ENCODE assay signal across 9 cellular contexts in the genomic region with DNA sequence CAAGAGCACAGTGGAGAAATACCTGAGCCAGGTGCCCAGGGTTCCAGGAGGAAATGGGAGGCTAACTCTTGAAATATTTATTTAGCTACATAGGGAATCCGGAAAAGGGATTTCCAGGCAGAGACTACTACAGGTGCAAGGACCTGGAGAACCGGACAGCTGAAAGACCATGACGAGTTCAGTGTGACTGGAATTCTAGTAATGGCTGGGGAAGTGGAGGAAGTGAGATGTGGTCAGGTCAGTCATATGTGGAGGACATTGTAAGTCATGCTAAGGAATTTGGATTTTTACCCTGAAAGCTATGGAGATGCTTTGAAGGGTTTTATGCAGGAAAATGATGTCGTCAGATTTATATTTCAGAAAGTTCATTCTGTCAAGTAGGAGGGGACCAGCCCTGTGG. TPM values are rescaled to one million over a fixed set of nuclear protein-coding genes. Genes with fewer than 3 reads are reported as not detected.
DNase-seq lines count a peak whose midpoint lies in the region; ATAC-seq, FAIRE-seq and TF ChIP-seq lines count a peak whose summit lies in the region.
"Had no signal": no experiment of that assay in that cellular context is flagged by ENCODE, and none has a peak within 500 bp of the region (broad histone marks: within the 10 kb centered on the region; RNA-seq: fewer than 3 reads in every experiment).

No MANE protein-coding gene starts in this region.

- peaks cover 62% of the 10 kb centered on the region for H3K4me1 Mint-ChIP-seq in osteocyte (ENCODE audit: unreplicated experiment)

- H3K9me3 ChIP-seq in PC-3 (ENCODE audit: low read length) (no peaks in the 10 kb centered on the region), H1 (ENCODE audit: insufficient read depth in 2 of 2, low read depth in 1 of 2, low read length in 1 of 2) (no peaks in the 10 kb centered on the region)

- POLR2A ChIA-PET in PC-3 (lab: Charles Lee; ENCODE audit: unreplicated experiment): no interaction called here
- POLR2A ChIA-PET in H1 (lab: Charles Lee; ENCODE audit: partially characterized antibody): interaction anchor here (2.8 kb wide), 1 partner anchor 11 kb away, joined by 7 read pairs; no protein-coding TSS in a partner anchor

- no peak overlapping the region for H3K27ac ChIP-seq in PC-3 (ENCODE audit: low read length)
- H3K27ac ChIP-seq in H1 (ENCODE audit: low read depth, low read length): no peak overlapping the region

- no peak overlapping the region for H4K8ac ChIP-seq in H1 (ENCODE audit: extremely low read depth, insufficient read depth, low read length)

- no peak for TF ChIP-seq POLR2A in H1 (IDR thresholded peaks at IDR 0.05; ENCODE audit: control extremely low read depth in 1 of 2, low read depth in 2 of 2, low read length in 2 of 2)

- H2BK12ac ChIP-seq in H1 (ENCODE audit: low read depth, low read length): no peak overlapping the region

- H3K23me2 ChIP-seq in H1 (ENCODE audit: low read depth, low read length): peaks cover 4% of the 10 kb centered on the region

- H2AK5ac ChIP-seq in H1 (ENCODE audit: low read depth, low read length): no peak overlapping the region

- H3K36me3 Mint-ChIP-seq in osteocyte (ENCODE audit: unreplicated experiment): peaks cover 10% of the 10 kb centered on the region

- H2BK20ac ChIP-seq in H1 (ENCODE audit: low read length): no peak overlapping the region

- H3K9me3 Mint-ChIP-seq in osteocyte (ENCODE audit: unreplicated experiment): no peaks in the 10 kb centered on the region

- no peak overlapping the region for H2BK5ac ChIP-seq in H1 (ENCODE audit: low read depth, low read length)

- no peaks in the 10 kb centered on the region for H3F3A ChIP-seq in PC-3 (ENCODE audit: low read length, unreplicated experiment)

- H3K4me3 ChIP-seq in PC-3 (ENCODE audit: low read length): peak overlapping the region; percentile 99
- H3K4me3 ChIP-seq in H1 (ENCODE audit: extremely low read depth in 1 of 4, insufficient read depth in 2 of 4, low read depth in 3 of 4, low read length in 4 of 4): 0 out of 8 replicates have a peak overlapping the region, but pooled peaks of 1 of the 4 experiments have one; percentile 79

- no peak overlapping the region for H4K5ac ChIP-seq in H1 (ENCODE audit: insufficient read length, low read depth, low read length)

- H3K4ac ChIP-seq in H1 (replicated peaks; ENCODE audit: insufficient read length, low read depth, low read length): no peak overlapping the region

- TF ChIP-seq EP300 in H1 (IDR thresholded peaks at IDR 0.05; ENCODE audit: borderline replicate concordance in 1 of 2, low read depth in 2 of 2, low read length in 2 of 2): no peak

- no peaks in the 10 kb centered on the region for H3K27me3 Mint-ChIP-seq in osteocyte (ENCODE audit: unreplicated experiment)

- peaks cover 32% of the 10 kb centered on the region; the same call in 1 of the 2 replicates for H4K20me1 ChIP-seq in PC-3 (ENCODE audit: low read length)
- H4K20me1 ChIP-seq in H1 (replicated peaks in 1 of 2; ENCODE audit: control insufficient read depth in 1 of 2, insufficient read depth in 2 of 2, low read length in 2 of 2): peaks cover 0 to 14% of the 10 kb centered on the region in 2 experiments

- no peak for TF ChIP-seq CTCF in PC-3 (conservative IDR thresholded peaks at IDR 0.05; ENCODE audit: low read depth, low read length)
- TF ChIP-seq CTCF in H1 (IDR thresholded peaks at IDR 0.05; ENCODE audit: control extremely low read depth in 1 of 3, insufficient read depth in 1 of 3, low read depth in 1 of 3, low read length in 3 of 3): no peak
- no peak for TF ChIP-seq CTCF in osteocyte (IDR thresholded peaks at IDR 0.05)

- WGBS in H1 (ENCODE audit: extremely low coverage in 1 of 2, insufficient coverage in 1 of 2, insufficient read length in 1 of 2, insufficient replicate concordance in 2 of 2, low coverage in 1 of 2, low lambda C conversion rate in 2 of 2, missing lambda C conversion rate in 1 of 2), 2 experiments: 93% methylated on average over 4 of the region's 4 CpGs; no CpG with 5 or more reads in 1 of the 2 experiments

- H3K4me3 Mint-ChIP-seq in osteocyte (ENCODE audit: unreplicated experiment): peak overlapping the region; percentile 98

- no peak overlapping the region for H3K23ac ChIP-seq in H1 (ENCODE audit: insufficient read length)

- peaks cover 24% of the 10 kb centered on the region for H3K4me1 ChIP-seq in PC-3 (ENCODE audit: insufficient read depth, low read length)
- H3K4me1 ChIP-seq in H1 (replicated peaks in 1 of 4; ENCODE audit: control insufficient read depth in 3 of 4, insufficient read depth in 4 of 4, low read length in 3 of 4): peaks cover 3 to 7% (median 3%) of the 10 kb centered on the region in 4 experiments; a peak in 4 of 7 replicates

- H2AFZ ChIP-seq in PC-3 (ENCODE audit: low read length) (no peak overlapping the region), H1 (ENCODE audit: low read length) (no peak overlapping the region)

- intact Hi-C loops in PC-3 (cut with micrococcal nuclease): no loop called here

- no peak for TF ChIP-seq RAD21 in H1 (IDR thresholded peaks at IDR 0.05 in 1 of 2, conservative IDR thresholded peaks at IDR 0.05 in 1 of 2; ENCODE audit: low read depth in 2 of 2, low read length in 2 of 2)

- CTCF ChIA-PET in PC-3 (lab: Charles Lee): no interaction called here
- CTCF ChIA-PET in H1 (lab: Charles Lee; ENCODE audit: partially characterized antibody): interaction anchor here (1.0 to 1.2 kb wide), 4 partner anchors 16 to 123 kb away, joined by 3 to 5 read pairs (median 4); no protein-coding TSS in a partner anchor

- no peak overlapping the region for H2BK120ac ChIP-seq in H1 (replicated peaks; ENCODE audit: low read depth, low read length)

- no peak overlapping the region for H4K91ac ChIP-seq in H1 (replicated peaks; ENCODE audit: insufficient read length, low read length)

- no peak overlapping the region for H3K14ac ChIP-seq in H1 (ENCODE audit: insufficient read length)

- H3K27me3 ChIP-seq in PC-3 (ENCODE audit: low read length): no peaks in the 10 kb centered on the region
- H3K27me3 ChIP-seq in H1 (replicated peaks in 1 of 4; ENCODE audit: control insufficient read depth in 3 of 4, extremely low read depth in 1 of 4, insufficient read depth in 3 of 4, low read length in 3 of 4): no peaks in the 10 kb centered on the region

- DNase-seq in EH (ENCODE audit: low read depth) (peak; percentile 71), PC-3 (peak; percentile 32), H1 (ENCODE audit: low read depth in 1 of 2, low spot score in 2 of 2) (no peak), osteocyte (ENCODE audit: extremely low spot score, unreplicated experiment) (no peak), nucleus accumbens (lab: John Stamatoyannopoulos, UW) (no peak), NCI-H82 (lab: John Stamatoyannopoulos, UW) (no peak)
- DNase-seq in activated effector memory CD4-positive, alpha-beta T cell treated with Interleukin-2 at 50 U/mL for 16 hours: no peak
- DNase-seq in activated effector memory CD4-positive, alpha-beta T cell treated with anti-CD3 and anti-CD28 coated beads, Interleukin-2, amount 50 U/mL, for 16 hours: no peak
- DNase-seq: NCI-H146 had no signal

- BruUV-seq in PC-3 (replicated peaks; lab: Mats Ljungman, UMichigan): no TSS peak

- H2BK15ac ChIP-seq in H1 (ENCODE audit: low read length): no peak overlapping the region

- H3K36me3 ChIP-seq in PC-3 (ENCODE audit: low read depth, low read length) (peaks cover 19% of the 10 kb centered on the region), H1 (ENCODE audit: control insufficient read depth in 2 of 4, insufficient read depth in 4 of 4, low read length in 3 of 4) (peaks cover 0 to 4% (median 0%) of the 10 kb centered on the region in 4 experiments; a peak in 2 of 8 replicates)

- H3K79me1 ChIP-seq in H1 (ENCODE audit: low read depth, low read length): peaks cover 5% of the 10 kb centered on the region

- H3K4me2 ChIP-seq in PC-3 (ENCODE audit: low read length) (peak overlapping the region; percentile 98), H1 (ENCODE audit: insufficient read depth in 1 of 2, low read depth in 2 of 2, low read length in 2 of 2) (peak overlapping the region; percentile 75 to 85; a peak in 1 of 4 replicates)

- H3K56ac ChIP-seq in H1 (replicated peaks; ENCODE audit: insufficient read length, low read depth, low read length): no peak overlapping the region

- H3K27ac Mint-ChIP-seq in osteocyte (ENCODE audit: unreplicated experiment): peak overlapping the region; percentile 42

- no peak overlapping the region for H3K18ac ChIP-seq in H1 (ENCODE audit: extremely low read depth, low read length)

- H3K9me2 ChIP-seq in PC-3 (replicated peaks; ENCODE audit: low read length): no peaks in the 10 kb centered on the region

- ATAC-seq in PC-3: no peak

- no peak for FAIRE-seq in H1 (lab: Jason Lieb, UNC)

- H3K9ac ChIP-seq in PC-3 (ENCODE audit: low read length): no peak overlapping the region; the same call in 1 of the 2 replicates
- H3K9ac ChIP-seq in H1 (replicated peaks in 1 of 4; ENCODE audit: extremely low read depth in 1 of 4, low read depth in 3 of 4, low read length in 3 of 4): no peak overlapping the region

- peaks cover 68% of the 10 kb centered on the region for H3K79me2 ChIP-seq in PC-3 (ENCODE audit: low read length)
- peaks cover 22 to 64% of the 10 kb centered on the region in 2 experiments for H3K79me2 ChIP-seq in H1 (ENCODE audit: control insufficient read depth in 1 of 2, insufficient read depth in 2 of 2, low read length in 2 of 2)

RNA-seq across cellular contexts. Expression of a gene that starts 1.8 kb away (rescaled TPM):
- 214 and 243 TPM in 2 replicates for total RNA-seq in PC-3 (2014; rRNA removed)
- total RNA-seq in H1 (2021; fragmentation: NEBNext Ultra II Directional; extraction: Animal tissue kit (Norgen Biotek cat#: 25700)): 274 and 295 TPM in 2 replicates
- polyA plus RNA-seq in H1 (2011; rRNA removed): 94.5 and 140 TPM in 2 replicates
- polyA plus RNA-seq in H1 (2011; cell fraction: cytosol; rRNA removed): 156 TPM
- 89.4 TPM for polyA plus RNA-seq in H1 (2011; cell fraction: nucleus; rRNA removed)
- 209 to 252 TPM (median 215 TPM) in 4 replicates for polyA plus RNA-seq in H1 (2012, experiment 1 of 2)
- polyA plus RNA-seq in H1 (2012, experiment 2 of 2): 43.4 TPM
- 215 TPM for polyA plus RNA-seq in H1 (2013, experiment 1 of 2)
- 209 TPM for polyA plus RNA-seq in H1 (2013, experiment 2 of 2)
- 180 and 198 TPM in 2 replicates for polyA minus RNA-seq in H1 (2011; rRNA and poly(A)+ RNA removed)
- polyA minus RNA-seq in H1 (2011; cell fraction: cytosol; rRNA and poly(A)+ RNA removed): 93.9 TPM
- 77.0 TPM for polyA minus RNA-seq in H1 (2011; cell fraction: nucleus; rRNA and poly(A)+ RNA removed)
- 367 and 376 TPM in 2 replicates for total RNA-seq in osteocyte

RNA-seq across cellular contexts. Expression of a gene that starts 54.7 kb away (rescaled TPM):
- total RNA-seq in PC-3 (2014; rRNA removed) (63.9 and 72.9 TPM in 2 replicates), osteocyte (62.6 and 72.1 TPM in 2 replicates)
- total RNA-seq in H1 (2021; fragmentation: NEBNext Ultra II Directional; extraction: Animal tissue kit (Norgen Biotek cat#: 25700)): 141 and 150 TPM in 2 replicates
- 38.8 and 77.1 TPM in 2 replicates for polyA plus RNA-seq in H1 (2011; rRNA removed)
- polyA plus RNA-seq in H1 (2011; cell fraction: cytosol; rRNA removed): 56.0 TPM
- polyA plus RNA-seq in H1 (2011; cell fraction: nucleus; rRNA removed): 62.0 TPM
- polyA plus RNA-seq in H1 (2012, experiment 1 of 2): 118 to 158 TPM (median 141 TPM) in 4 replicates
- polyA plus RNA-seq in H1 (2012, experiment 2 of 2): 25.5 TPM
- polyA plus RNA-seq in H1 (2013, experiment 1 of 2): 251 TPM
- 317 TPM for polyA plus RNA-seq in H1 (2013, experiment 2 of 2)
- polyA minus RNA-seq in H1 (2011; rRNA and poly(A)+ RNA removed): 134 and 143 TPM in 2 replicates
- 47.7 TPM for polyA minus RNA-seq in H1 (2011; cell fraction: cytosol; rRNA and poly(A)+ RNA removed)
- polyA minus RNA-seq in H1 (2011; cell fraction: nucleus; rRNA and poly(A)+ RNA removed): 34.6 TPM

Comparison
In these comparisons a context has a peak if more than half of its experiments do, and no peak if none do; other contexts are left out.
1. DNase-seq: peak in EH (single experiment) and PC-3 (single experiment); none in H1 (0 of 2), osteocyte (single experiment), activated effector memory CD4-positive, alpha-beta T cell treated with Interleukin-2 at 50 U/mL for 16 hours (single experiment), nucleus accumbens (0 of 56), activated effector memory CD4-positive, alpha-beta T cell treated with anti-CD3 and anti-CD28 coated beads, Interleukin-2, amount 50 U/mL, for 16 hours (single experiment) and NCI-H82 (single experiment).